In genomic region chr15:90320062-90320884, GRCh38 we compare ENCODE assay signal across 9 cellular contexts. TPM values are rescaled to one million over a fixed set of nuclear protein-coding genes. Genes with fewer than 3 reads are reported as not detected.
DNase-seq lines count a peak whose midpoint lies in the region; FAIRE-seq and TF ChIP-seq lines count a peak whose summit lies in the region.
"Had no signal": no experiment of that assay in that cellular context is flagged by ENCODE, and none has a peak within 500 bp of the region (broad histone marks: within the 10 kb centered on the region; RNA-seq: fewer than 3 reads in every experiment).

No MANE protein-coding gene starts in this region.

- H3K9me3 Mint-ChIP-seq in activated naive CD4-positive, alpha-beta T cell treated with anti-CD3 and anti-CD28 coated beads for 36 hours = no peaks in the 10 kb centered on the region
- no peaks in the 10 kb centered on the region for H3K9me3 Mint-ChIP-seq in glutamatergic neuron (ENCODE audit: unreplicated experiment)

- H3K79me2 ChIP-seq in osteoblast (ENCODE audit: insufficient read depth, low read length) = no peaks in the 10 kb centered on the region

- no peaks in the 10 kb centered on the region for H4K20me1 ChIP-seq in osteoblast (ENCODE audit: insufficient read depth, low read length)

- H3K9me3 ChIP-seq in SK-N-MC (ENCODE audit: low read depth, low read length) (no peaks in the 10 kb centered on the region), osteoblast (ENCODE audit: low read depth, low read length) (no peaks in the 10 kb centered on the region), thyroid gland (no peaks in the 10 kb centered on the region)

- H3K36me3 Mint-ChIP-seq in activated naive CD4-positive, alpha-beta T cell treated with anti-CD3 and anti-CD28 coated beads for 36 hours (ENCODE audit: low read depth) = no peaks in the 10 kb centered on the region
- H3K36me3 Mint-ChIP-seq in glutamatergic neuron (ENCODE audit: unreplicated experiment) = no peaks in the 10 kb centered on the region

- peak; percentile 92 for FAIRE-seq in H54 (lab: Jason Lieb, UNC)
- FAIRE-seq: islet of Langerhans had no signal

- H3K36me3 ChIP-seq in SK-N-MC (ENCODE audit: insufficient read depth, low read length) (no peaks in the 10 kb centered on the region), osteoblast (ENCODE audit: insufficient read depth, low read length) (no peaks in the 10 kb centered on the region), thyroid gland (no peaks in the 10 kb centered on the region)

- H3K4me3 ChIP-seq in SK-N-MC (peak overlapping the region; percentile 20; the same call in 1 of the 2 replicates), osteoblast (ENCODE audit: insufficient read depth, low read length) (peak overlapping the region; percentile 48), thyroid gland (replicated peaks in 1 of 3) (no peak overlapping the region)

- H3K27ac Mint-ChIP-seq in activated naive CD4-positive, alpha-beta T cell treated with anti-CD3 and anti-CD28 coated beads for 36 hours = no peak overlapping the region
- no peak overlapping the region for H3K27ac Mint-ChIP-seq in glutamatergic neuron (ENCODE audit: unreplicated experiment)

- TF ChIP-seq POLR2A in H54 (IDR thresholded peaks at IDR 0.05; ENCODE audit: low read depth, low read length) = no peak
- no peak for TF ChIP-seq POLR2A in thyroid gland (IDR thresholded peaks at IDR 0.05)

- H3K27me3 Mint-ChIP-seq in activated naive CD4-positive, alpha-beta T cell treated with anti-CD3 and anti-CD28 coated beads for 36 hours (ENCODE audit: low read depth) = no peaks in the 10 kb centered on the region
- H3K27me3 Mint-ChIP-seq in glutamatergic neuron (ENCODE audit: unreplicated experiment) = peaks cover 1% of the 10 kb centered on the region

- TF ChIP-seq CTCF in glutamatergic neuron (IDR thresholded peaks at IDR 0.05; ENCODE audit: partially characterized antibody, unreplicated experiment) (peak; percentile 82), osteoblast (IDR thresholded peaks at IDR 0.05; ENCODE audit: extremely low read depth, low read depth, low read length) (peak; percentile 100), thyroid gland (IDR thresholded peaks at IDR 0.05) (peak; percentile 96 to 100 (median 98))

- 5 to 6% methylated on average over 17 of the region's 17 CpGs for WGBS in thyroid gland, 2 donors

- H3K4me3 Mint-ChIP-seq in activated naive CD4-positive, alpha-beta T cell treated with anti-CD3 and anti-CD28 coated beads for 36 hours = no peak overlapping the region
- H3K4me3 Mint-ChIP-seq in glutamatergic neuron (ENCODE audit: unreplicated experiment) = no peak overlapping the region

- no peak overlapping the region; the same call in 1 of the 2 replicates for H3K27ac ChIP-seq in SK-N-MC
- H3K27ac ChIP-seq in osteoblast (ENCODE audit: low read depth, low read length) = no peak overlapping the region
- peak overlapping the region in 2 of 3 donors; percentile 30 to 33 for H3K27ac ChIP-seq in thyroid gland

- peak overlapping the region; percentile 80 for H2AFZ ChIP-seq in osteoblast (ENCODE audit: low read length)

- no peak overlapping the region for H3K9ac ChIP-seq in SK-N-MC (ENCODE audit: insufficient read length)

- CTCF ChIA-PET in activated naive CD4-positive, alpha-beta T cell treated with anti-CD3 and anti-CD28 coated beads for 36 hours (lab: Charles Lee) = interaction anchor here (0.6 to 4.6 kb wide), 65 partner anchors 9 to 952 kb away, joined by 3 to 82 read pairs (median 5); partner anchors contain the start of genes BLM, CIB1, HDDC3 and UNC45A

- H3K27me3 ChIP-seq in osteoblast (ENCODE audit: insufficient read depth, low read length) (no peaks in the 10 kb centered on the region), thyroid gland (no peaks in the 10 kb centered on the region)

- peaks cover 4% of the 10 kb centered on the region for H3K4me1 Mint-ChIP-seq in activated naive CD4-positive, alpha-beta T cell treated with anti-CD3 and anti-CD28 coated beads for 36 hours (ENCODE audit: low read depth)
- H3K4me1 Mint-ChIP-seq in glutamatergic neuron (ENCODE audit: low read depth, unreplicated experiment) = peaks cover 10% of the 10 kb centered on the region

- H3K4me1 ChIP-seq in osteoblast (ENCODE audit: insufficient read depth, low read length) (peaks cover 16% of the 10 kb centered on the region), thyroid gland (peaks cover 13 to 18% of the 10 kb centered on the region in 2 donors)

- intact Hi-C loops in activated naive CD4-positive, alpha-beta T cell treated with anti-CD3 and anti-CD28 coated beads for 36 hours (cut with micrococcal nuclease) = loop anchor here (1.0 to 5.0 kb wide), 8 partner anchors 27 to 612 kb away; partner anchors contain the start of gene HDDC3
- intact Hi-C loops in thyroid gland (cut with DNase I) = loop anchor here (5.0 to 10.0 kb wide), 3 partner anchors 65 to 565 kb away; partner anchors contain the start of genes FES and IQGAP1

- DNase-seq in DMS114 treated with DMSO at 0.1 percent for 48 hours (lab: John Stamatoyannopoulos, UW; ENCODE audit: unreplicated experiment) (peak; percentile 93), H54 (ENCODE audit: insufficient read length, low spot score) (peak; percentile 51), NCI-H1092 (lab: John Stamatoyannopoulos, UW) (peak; percentile 82), SK-N-MC (ENCODE audit: low read depth, low spot score) (no peak), glutamatergic neuron (peak; percentile 77), osteoblast (ENCODE audit: insufficient read length, low spot score, missing footprints) (peak; percentile 89), thyroid gland (peak; percentile 86)
- peak; percentile 75 for DNase-seq in activated naive CD4-positive, alpha-beta T cell treated with anti-CD3 and anti-CD28 coated beads for 36 hours

- H3K4me2 ChIP-seq in osteoblast (ENCODE audit: insufficient read depth, low read length) = peak overlapping the region; percentile 72

RNA-seq across cellular contexts. Expression of gene ZNF774, which starts 31.8 kb away (rescaled TPM):
- total RNA-seq in activated naive CD4-positive, alpha-beta T cell treated with anti-CD3 and anti-CD28 coated beads for 36 hours = under 1 TPM; 0.84 to 0.95 TPM
- 6.7 TPM for total RNA-seq in glutamatergic neuron (ENCODE audit: unreplicated experiment)
- total RNA-seq in osteoblast = 1.8 and 2.4 TPM in 2 replicates
- 10 to 100 TPM in 1 of 4 donors, 1 to 10 TPM in 3; 3.6 to 13.1 (median 5.5) TPM for total RNA-seq in thyroid gland

RNA-seq across cellular contexts. Expression of gene NGRN, which starts 54.8 kb away (rescaled TPM):
- total RNA-seq in activated naive CD4-positive, alpha-beta T cell treated with anti-CD3 and anti-CD28 coated beads for 36 hours = 10 to 100 TPM; 30.7 to 31.0 TPM
- total RNA-seq in glutamatergic neuron (ENCODE audit: unreplicated experiment) (156 TPM), osteoblast (56.0 and 68.4 TPM in 2 replicates), thyroid gland (100 to 1,000 TPM in 1 of 4 donors, 10 to 100 TPM in 3; 80.7 to 159 (median 96.4) TPM)

Comparison
In these comparisons a context has a peak if more than half of its experiments do, and no peak if none do; other contexts are left out.
1. H3K27ac ChIP-seq: peak in thyroid gland (2 of 3); none in SK-N-MC (single experiment) and osteoblast (single experiment).
2. H3K4me3 ChIP-seq: peak in SK-N-MC (single experiment) and osteoblast (single experiment); none in thyroid gland (0 of 3).
3. Peak in every context shown above with its lines, with median percentiles within 50 percentile points of each other: CTCF ChIP-seq.